In the genomic region with DNA sequence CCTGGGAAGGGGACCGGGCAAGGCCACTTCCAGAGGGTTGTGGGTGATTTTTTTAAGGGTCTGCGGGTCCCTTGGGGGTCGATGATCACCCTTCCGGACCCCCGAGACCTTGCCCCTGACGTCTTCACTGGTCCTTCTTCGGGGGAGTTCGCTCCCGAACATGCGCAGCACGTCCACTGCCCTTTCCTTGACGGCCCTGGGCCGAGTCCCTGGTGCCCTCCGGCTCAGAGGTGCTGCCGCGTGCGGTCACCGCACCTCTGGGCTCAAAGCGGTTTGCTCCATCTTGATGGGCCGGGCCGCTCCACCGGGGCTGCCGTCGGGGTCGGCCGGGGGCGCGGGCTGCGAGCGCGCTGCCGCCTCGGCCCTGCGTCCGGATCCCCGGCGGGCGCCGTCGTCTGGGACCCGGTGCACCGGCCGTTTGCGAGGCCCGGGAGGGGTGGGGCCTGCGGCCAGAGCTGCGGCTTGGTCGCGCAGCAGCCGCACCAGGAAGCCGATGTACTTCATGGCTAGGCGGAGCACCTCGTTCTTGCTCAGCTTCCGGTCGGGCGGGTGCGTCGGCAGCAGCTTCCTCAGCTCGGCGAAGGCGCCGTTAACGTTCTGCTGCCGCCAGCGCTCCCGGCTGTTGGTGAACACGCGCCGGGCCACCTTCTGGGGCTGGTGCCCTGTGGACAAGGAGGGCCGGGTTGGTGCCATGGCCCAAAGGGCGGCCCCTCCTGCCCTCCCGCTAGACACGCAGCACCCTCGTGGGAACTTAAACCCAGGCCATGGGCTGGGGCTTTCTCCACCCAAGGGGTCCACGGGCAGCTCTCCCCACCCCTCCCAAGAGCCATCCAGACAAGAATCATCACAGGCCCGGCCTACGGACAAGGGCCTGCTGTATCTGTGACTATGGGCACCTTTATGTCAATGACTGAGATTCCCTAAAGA, we compare ENCODE assay signal across 8 cellular contexts. TPM values are rescaled to one million over a fixed set of nuclear protein-coding genes. Genes with fewer than 3 reads are reported as not detected.
DNase-seq lines count a peak whose midpoint lies in the region; ATAC-seq and TF ChIP-seq lines count a peak whose summit lies in the region.

No MANE protein-coding gene starts in this region.

- TF ChIP-seq POLR2A in breast epithelium (IDR thresholded peaks at IDR 0.05): no peak

- H3K4me1 Mint-ChIP-seq in MCF 10A (ENCODE audit: insufficient read depth, unreplicated experiment): peaks cover 5% of the 10 kb centered on the region
- peaks cover 54% of the 10 kb centered on the region for H3K4me1 Mint-ChIP-seq in activated CD4-positive, alpha-beta T cell treated with anti-CD3 and anti-CD28 coated beads for 36 hours

- no TSS peak for BruUV-seq in MCF 10A (replicated peaks; lab: Mats Ljungman, UMichigan)

- H3K36me3 Mint-ChIP-seq in MCF 10A (ENCODE audit: insufficient read depth, unreplicated experiment): no peaks in the 10 kb centered on the region
- H3K36me3 Mint-ChIP-seq in activated CD4-positive, alpha-beta T cell treated with anti-CD3 and anti-CD28 coated beads for 36 hours (ENCODE audit: low read depth): peaks cover 5% of the 10 kb centered on the region

- no peak overlapping the region for H3K27ac Mint-ChIP-seq in MCF 10A (ENCODE audit: low read depth, unreplicated experiment)
- peak overlapping the region; percentile 85 for H3K27ac Mint-ChIP-seq in activated CD4-positive, alpha-beta T cell treated with anti-CD3 and anti-CD28 coated beads for 36 hours

- H3K27ac ChIP-seq in breast epithelium (peak overlapping the region; percentile 68 to 79), muscle layer of duodenum (ENCODE audit: low read length) (peak overlapping the region; percentile 82), thoracic aorta (peak overlapping the region; percentile 43 to 65)

- no peak for DNase-seq in breast epithelium (ENCODE audit: low spot score in 2 of 2)
- DNase-seq in MCF 10A (ENCODE audit: unreplicated experiment): no peak
- DNase-seq in activated CD4-positive, alpha-beta T cell treated with anti-CD3 and anti-CD28 coated beads for 36 hours: peak; percentile 89
- DNase-seq in effector CD4-positive, alpha-beta T cell: peak; percentile 75
- DNase-seq in thoracic aorta (ENCODE audit: low spot score): no peak
- no peak for DNase-seq in iPS-NIHi11 (ENCODE audit: low spot score)

- no peaks in the 10 kb centered on the region for H3K27me3 ChIP-seq in breast epithelium
- H3K27me3 ChIP-seq in muscle layer of duodenum (ENCODE audit: low read depth, low read length): no peaks in the 10 kb centered on the region
- H3K27me3 ChIP-seq in thoracic aorta (replicated peaks; ENCODE audit: insufficient read depth): no peaks in the 10 kb centered on the region

- no peak for TF ChIP-seq CTCF in breast epithelium (IDR thresholded peaks at IDR 0.05)
- TF ChIP-seq CTCF in MCF 10A (IDR thresholded peaks at IDR 0.05; ENCODE audit: unreplicated experiment): no peak
- TF ChIP-seq CTCF in thoracic aorta (IDR thresholded peaks at IDR 0.05): no peak

- no peaks in the 10 kb centered on the region for H3K27me3 Mint-ChIP-seq in MCF 10A (ENCODE audit: insufficient read depth, unreplicated experiment)
- H3K27me3 Mint-ChIP-seq in activated CD4-positive, alpha-beta T cell treated with anti-CD3 and anti-CD28 coated beads for 36 hours: peaks cover 32% of the 10 kb centered on the region

- H3K9me3 ChIP-seq in breast epithelium: no peaks in the 10 kb centered on the region
- no peaks in the 10 kb centered on the region for H3K9me3 ChIP-seq in muscle layer of duodenum (ENCODE audit: control insufficient read depth in 1 of 2, low read length in 2 of 2)
- H3K9me3 ChIP-seq in thoracic aorta: no peaks in the 10 kb centered on the region

- H3K36me3 ChIP-seq in breast epithelium (no peaks in the 10 kb centered on the region), muscle layer of duodenum (ENCODE audit: control insufficient read depth in 1 of 2, insufficient read depth in 2 of 2, low read length in 2 of 2) (peaks cover 0 to 4% of the 10 kb centered on the region in 2 donors), thoracic aorta (peaks cover 12% of the 10 kb centered on the region)

- H3K4me3 Mint-ChIP-seq in MCF 10A (ENCODE audit: unreplicated experiment): no peak overlapping the region
- peak overlapping the region; percentile 65 for H3K4me3 Mint-ChIP-seq in activated CD4-positive, alpha-beta T cell treated with anti-CD3 and anti-CD28 coated beads for 36 hours

- H3K9me3 Mint-ChIP-seq in MCF 10A (ENCODE audit: unreplicated experiment): no peaks in the 10 kb centered on the region
- H3K9me3 Mint-ChIP-seq in activated CD4-positive, alpha-beta T cell treated with anti-CD3 and anti-CD28 coated beads for 36 hours (ENCODE audit: low read depth): no peaks in the 10 kb centered on the region

- peak; percentile 61 for ATAC-seq in activated CD4-positive, alpha-beta T cell treated with anti-CD3 and anti-CD28 coated beads for 36 hours
- no peak for ATAC-seq in thoracic aorta (ENCODE audit: insufficient number of reproducible peaks, low FRiP score, low read depth)
- ATAC-seq in GM18868 (IDR thresholded peaks at IDR 0.05; ENCODE audit: unreplicated experiment): no peak

- intact Hi-C loops in breast epithelium (cut with DNase I; ENCODE audit: low total_unique reads): no loop called here
- intact Hi-C loops in MCF 10A (cut with micrococcal nuclease): no loop called here
- intact Hi-C loops in activated CD4-positive, alpha-beta T cell treated with anti-CD3 and anti-CD28 coated beads for 36 hours (cut with DNase I, micrococcal nuclease): loop anchor here in 1 of 2 experiments (1.0 to 5.0 kb wide), 3 partner anchors 53 to 265 kb away; a partner anchor contains a TSS

- H3K4me1 ChIP-seq in breast epithelium: peaks cover 0 to 4% of the 10 kb centered on the region in 2 donors
- H3K4me1 ChIP-seq in muscle layer of duodenum (ENCODE audit: control insufficient read depth in 1 of 2, insufficient read depth in 2 of 2, low read length in 2 of 2): peaks cover 9 to 50% of the 10 kb centered on the region in 2 donors
- H3K4me1 ChIP-seq in thoracic aorta (ENCODE audit: control insufficient read depth in 1 of 2, low read depth in 2 of 2): peaks cover 18 to 64% of the 10 kb centered on the region in 2 donors

- H3K4me3 ChIP-seq in breast epithelium: peak overlapping the region; percentile 31 to 59 (median 40)
- peak overlapping the region; percentile 37 to 52 for H3K4me3 ChIP-seq in muscle layer of duodenum (ENCODE audit: low read depth in 1 of 2, low read length in 2 of 2)
- H3K4me3 ChIP-seq in thoracic aorta: peak overlapping the region; percentile 66

- POLR2A ChIA-PET in MCF 10A (lab: Yijun Ruan, JAX): interaction anchor here (0.6 kb wide), 1 partner anchor 93 kb away, joined by 3 read pairs; no protein-coding TSS in a partner anchor
- POLR2A ChIA-PET in activated CD4-positive, alpha-beta T cell treated with anti-CD3 and anti-CD28 coated beads for 36 hours (lab: Charles Lee): interaction anchor here (0.9 to 1.0 kb wide), 2 partner anchors 56 to 65 kb away, joined by 3 to 4 read pairs; no protein-coding TSS in a partner anchor

- CTCF ChIA-PET in MCF 10A (lab: Yijun Ruan, JAX): interaction anchor here (0.6 to 1.0 kb wide), 2 partner anchors 116 to 122 kb away, joined by 4 read pairs; no protein-coding TSS in a partner anchor
- CTCF ChIA-PET in activated CD4-positive, alpha-beta T cell treated with anti-CD3 and anti-CD28 coated beads for 36 hours (lab: Charles Lee): interaction anchor here (0.5 to 2.4 kb wide), 7 partner anchors 33 to 321 kb away, joined by 3 to 10 read pairs (median 4); no protein-coding TSS in a partner anchor

RNA-seq across cellular contexts. Expression of a gene that starts 3.3 kb away (rescaled TPM):
- total RNA-seq in breast epithelium (10 to 100 TPM in 1 of 3 donors, 1 to 10 TPM in 2; 7.0 to 21.0 (median 9.2) TPM), MCF 10A (2022) (not detected in 2 replicates), thoracic aorta (10 to 100 TPM; 10.6 to 36.1 TPM)
- total RNA-seq in activated CD4-positive, alpha-beta T cell treated with anti-CD3 and anti-CD28 coated beads for 36 hours: 1 to 10 TPM; 2.0 to 2.5 TPM

RNA-seq across cellular contexts. Expression of a gene that starts 17.2 kb away (rescaled TPM):
- total RNA-seq in breast epithelium (10 to 100 TPM; 29.7 to 37.4 (median 31.7) TPM), MCF 10A (2022) (47.5 and 63.2 TPM in 2 replicates), thoracic aorta (10 to 100 TPM; 35.3 to 52.3 TPM)
- total RNA-seq in activated CD4-positive, alpha-beta T cell treated with anti-CD3 and anti-CD28 coated beads for 36 hours: 10 to 100 TPM; 73.0 to 96.1 TPM

RNA-seq across cellular contexts. Expression of a gene that starts 18.7 kb away (rescaled TPM):
- total RNA-seq in breast epithelium: 10 to 100 TPM in 2 of 3 donors, 1 to 10 TPM in 1; 8.5 to 20.5 (median 19.7) TPM
- total RNA-seq in MCF 10A (2022): 55.9 and 67.3 TPM in 2 replicates
- total RNA-seq in activated CD4-positive, alpha-beta T cell treated with anti-CD3 and anti-CD28 coated beads for 36 hours: 10 to 100 TPM; 77.5 to 84.5 TPM
- total RNA-seq in thoracic aorta: 10 to 100 TPM; 27.2 to 28.8 TPM

RNA-seq across cellular contexts. Expression of a gene that starts 50.8 kb away (rescaled TPM):
- total RNA-seq in breast epithelium (10 to 100 TPM; 74.6 to 78.3 (median 75.2) TPM), MCF 10A (2022) (35.2 and 37.9 TPM in 2 replicates), thoracic aorta (10 to 100 TPM; 30.8 to 83.4 TPM)
- 10 to 100 TPM; 64.8 to 71.4 TPM for total RNA-seq in activated CD4-positive, alpha-beta T cell treated with anti-CD3 and anti-CD28 coated beads for 36 hours

RNA-seq across cellular contexts. Expression of a gene that starts 50.9 kb away (rescaled TPM):
- total RNA-seq in breast epithelium: 100 to 1,000 TPM in 1 of 3 donors, 10 to 100 TPM in 2; 20.6 to 146 (median 79.6) TPM
- total RNA-seq in MCF 10A (2022): 63.0 and 92.3 TPM in 2 replicates
- total RNA-seq in activated CD4-positive, alpha-beta T cell treated with anti-CD3 and anti-CD28 coated beads for 36 hours: 100 to 1,000 TPM; 109 to 118 TPM
- 100 to 1,000 TPM; 125 to 440 TPM for total RNA-seq in thoracic aorta

Comparison
In these comparisons a context has a peak if more than half of its experiments do, and no peak if none do; other contexts are left out.
1. DNase-seq: peak in activated CD4-positive, alpha-beta T cell treated with anti-CD3 and anti-CD28 coated beads for 36 hours (single experiment) and effector CD4-positive, alpha-beta T cell (single experiment); none in breast epithelium (0 of 2), MCF 10A (single experiment), thoracic aorta (single experiment) and iPS-NIHi11 (single experiment).
2. Peak in every context shown above with its lines, with median percentiles within 50 percentile points of each other: H3K27ac ChIP-seq and H3K4me3 ChIP-seq.